In genomic region chr11:16807306-16807705, GRCh38 we compare ENCODE assay signal across 16 cellular contexts.
A peak's percentile ranks its signal among the peaks of the same experiment; 100 is the strongest.
DNase-seq lines count a peak whose midpoint lies in the region; ATAC-seq and TF ChIP-seq lines count a peak whose summit lies in the region.
"Had no signal": no experiment of that assay in that cellular context is flagged by ENCODE, and none has a peak within 500 bp of the region (broad histone marks: within the 10 kb centered on the region; RNA-seq: fewer than 3 reads in every experiment).

No MANE protein-coding gene starts in this region.

- peaks cover 0 to 3% of the 10 kb centered on the region in 2 donors for H3K27me3 Mint-ChIP-seq in effector memory CD8-positive, alpha-beta T cell

- H3K9ac ChIP-seq in colonic mucosa (ENCODE audit: low read depth in 2 of 2, low read length in 2 of 2) = peak overlapping the region in 1 of 2 donors; percentile 10
- no peak overlapping the region for H3K9ac ChIP-seq in MM.1S (ENCODE audit: low read length)

- H3K9me3 Mint-ChIP-seq in effector memory CD8-positive, alpha-beta T cell = no peaks in the 10 kb centered on the region
- H3K9me3 Mint-ChIP-seq in stimulated activated effector memory CD8-positive, alpha-beta T cell treated with anti-CD3 and anti-CD28 coated beads, Interleukin-12 subunit alpha, Interleukin-12 subunit beta, amount 100 ng/mL, for 72 hours = no peaks in the 10 kb centered on the region
- H3K9me3 Mint-ChIP-seq: endodermal cell had no signal

- peaks cover 0 to 50% of the 10 kb centered on the region in 2 donors for H3K4me1 Mint-ChIP-seq in effector memory CD8-positive, alpha-beta T cell (ENCODE audit: low read depth in 2 of 2)
- peaks cover 41% of the 10 kb centered on the region for H3K4me1 Mint-ChIP-seq in stimulated activated effector memory CD8-positive, alpha-beta T cell treated with anti-CD3 and anti-CD28 coated beads, Interleukin-12 subunit alpha, Interleukin-12 subunit beta, amount 100 ng/mL, for 72 hours

- peaks cover 29% of the 10 kb centered on the region for H3F3A ChIP-seq in PC-9 (ENCODE audit: insufficient read depth, low read depth)
- no peaks in the 10 kb centered on the region for H3F3A ChIP-seq in MM.1S (ENCODE audit: insufficient read depth, low read length)

- no peaks in the 10 kb centered on the region for H4K20me1 ChIP-seq in PC-9 (ENCODE audit: insufficient read depth)
- H4K20me1 ChIP-seq in MM.1S (ENCODE audit: insufficient read depth, low read length) = no peaks in the 10 kb centered on the region

- H3K4me2 ChIP-seq in PC-9 (peak overlapping the region; percentile 74), MM.1S (ENCODE audit: low read depth, low read length) (no peak overlapping the region)
- H3K4me2 ChIP-seq: hepatocyte had no signal

- H3K36me3 ChIP-seq in PC-9 (ENCODE audit: low read depth) (no peaks in the 10 kb centered on the region), colonic mucosa (no peaks in the 10 kb centered on the region), MM.1S (replicated peaks; ENCODE audit: insufficient read depth, low read length) (no peaks in the 10 kb centered on the region)
- H3K36me3 ChIP-seq: adrenal gland, ovary, SJCRH30 had no signal

- peak; percentile 35 for ATAC-seq in effector memory CD8-positive, alpha-beta T cell (replicated peaks)
- ATAC-seq in stimulated activated effector memory CD8-positive, alpha-beta T cell treated with anti-CD3 and anti-CD28 coated beads, Interleukin-12 subunit alpha, Interleukin-12 subunit beta, amount 100 ng/mL, for 72 hours = no peak
- ATAC-seq in foreskin keratinocyte = no peak

- DNase-seq in KBM-7 = peak; percentile 81
- no peak for DNase-seq in PC-9
- DNase-seq in effector memory CD8-positive, alpha-beta T cell = no peak
- no peak for DNase-seq in stimulated activated effector memory CD8-positive, alpha-beta T cell treated with anti-CD3 and anti-CD28 coated beads, Interleukin-12 subunit alpha, Interleukin-12 subunit beta, amount 100 ng/mL, for 72 hours (ENCODE audit: low spot score in 2 of 2)
- no peak for DNase-seq in colonic mucosa
- no peak for DNase-seq in activated gamma-delta T cell treated with Interleukin-2 at 50 U/mL for 16 hours
- no peak for DNase-seq in MM.1S
- no peak for DNase-seq in foreskin keratinocyte
- DNase-seq: activated CD4-positive, alpha-beta T cell treated with anti-CD3 and anti-CD28 coated beads, Interleukin-2, amount 50 U/mL, for 48 hours; adrenal gland; endodermal cell; kidney; NCI-H1694 treated with DMSO at 0.1 percent for 48 hours; ovary had no signal

- POLR2A ChIA-PET in PC-9 (lab: Charles Lee; ENCODE audit: unreplicated experiment) = no interaction called here

- TF ChIP-seq CTCF in PC-9 (conservative IDR thresholded peaks at IDR 0.05) (no peak), colonic mucosa (IDR thresholded peaks at IDR 0.05) (no peak), MM.1S (IDR thresholded peaks at IDR 0.05; ENCODE audit: low read length) (no peak), foreskin keratinocyte (conservative IDR thresholded peaks at IDR 0.05) (no peak)

- H3K9me3 ChIP-seq in PC-9 (ENCODE audit: insufficient read depth, low read depth) = no peaks in the 10 kb centered on the region
- H3K9me3 ChIP-seq in colonic mucosa = no peaks in the 10 kb centered on the region
- no peaks in the 10 kb centered on the region for H3K9me3 ChIP-seq in MM.1S (replicated peaks; ENCODE audit: insufficient read depth, low read length)
- H3K9me3 ChIP-seq: adrenal gland, ovary, SJCRH30 had no signal

- H3K27ac Mint-ChIP-seq in effector memory CD8-positive, alpha-beta T cell = peak overlapping the region in 1 of 2 donors; percentile 78
- peak overlapping the region; percentile 34 for H3K27ac Mint-ChIP-seq in stimulated activated effector memory CD8-positive, alpha-beta T cell treated with anti-CD3 and anti-CD28 coated beads, Interleukin-12 subunit alpha, Interleukin-12 subunit beta, amount 100 ng/mL, for 72 hours
- H3K27ac Mint-ChIP-seq: endodermal cell had no signal

- peak overlapping the region; percentile 69 for H3K27ac ChIP-seq in PC-9
- H3K27ac ChIP-seq in colonic mucosa = no peak overlapping the region
- no peak overlapping the region for H3K27ac ChIP-seq in MM.1S (ENCODE audit: low read length)
- no peak overlapping the region for H3K27ac ChIP-seq in foreskin keratinocyte
- H3K27ac ChIP-seq: hepatocyte, ovary, SJCRH30 had no signal

- CTCF ChIA-PET in PC-9 (lab: Charles Lee) = no interaction called here

- H3K9me2 ChIP-seq in PC-9 (ENCODE audit: insufficient read depth) = no peaks in the 10 kb centered on the region
- H3K9me2 ChIP-seq in MM.1S (replicated peaks; ENCODE audit: insufficient read depth, low read length) = no peaks in the 10 kb centered on the region

- intact Hi-C loops in PC-9 (cut with micrococcal nuclease; ENCODE audit: unreplicated experiment) (no loop called here), colonic mucosa (cut with DNase I) (no loop called here)

- BruUV-seq in PC-9 (replicated peaks; lab: Mats Ljungman, UMichigan) = no TSS peak

- H3K4me3 Mint-ChIP-seq in effector memory CD8-positive, alpha-beta T cell = peak overlapping the region in 1 of 2 donors; percentile 40
- H3K4me3 Mint-ChIP-seq in stimulated activated effector memory CD8-positive, alpha-beta T cell treated with anti-CD3 and anti-CD28 coated beads, Interleukin-12 subunit alpha, Interleukin-12 subunit beta, amount 100 ng/mL, for 72 hours = no peak overlapping the region
- H3K4me3 Mint-ChIP-seq: endodermal cell had no signal

- H3K27me3 ChIP-seq in PC-9 (ENCODE audit: insufficient read depth, low read depth) (no peaks in the 10 kb centered on the region), colonic mucosa (no peaks in the 10 kb centered on the region), MM.1S (replicated peaks; ENCODE audit: insufficient read depth, low read length) (no peaks in the 10 kb centered on the region), foreskin keratinocyte (peaks cover 34% of the 10 kb centered on the region)
- H3K27me3 ChIP-seq: adrenal gland, hepatocyte, ovary had no signal

- H2AFZ ChIP-seq in PC-9 (no peak overlapping the region), MM.1S (ENCODE audit: low read length) (no peak overlapping the region)
- H2AFZ ChIP-seq: hepatocyte had no signal

- H3K4me1 ChIP-seq in PC-9 (replicated peaks; ENCODE audit: insufficient read depth) (peaks cover 46% of the 10 kb centered on the region), colonic mucosa (peaks cover 4% of the 10 kb centered on the region), MM.1S (ENCODE audit: low read length) (no peaks in the 10 kb centered on the region), foreskin keratinocyte (no peaks in the 10 kb centered on the region)

- H3K79me2 ChIP-seq in PC-9 (ENCODE audit: low read depth) (no peaks in the 10 kb centered on the region), MM.1S (ENCODE audit: low read length) (no peaks in the 10 kb centered on the region)
- H3K79me2 ChIP-seq: hepatocyte had no signal

- in situ Hi-C loops in KBM-7 (cut with MboI; ENCODE audit: low pct_unique_long_range_greater_than_20kb, low sequenced_read_pairs) = loop anchor here (25.0 kb wide), 1 partner anchor 255 kb away; no protein-coding TSS in a partner anchor

- H3K36me3 Mint-ChIP-seq in effector memory CD8-positive, alpha-beta T cell (ENCODE audit: insufficient read depth) = no peaks in the 10 kb centered on the region
- no peaks in the 10 kb centered on the region for H3K36me3 Mint-ChIP-seq in stimulated activated effector memory CD8-positive, alpha-beta T cell treated with anti-CD3 and anti-CD28 coated beads, Interleukin-12 subunit alpha, Interleukin-12 subunit beta, amount 100 ng/mL, for 72 hours

- no peak overlapping the region for H3K4me3 ChIP-seq in PC-9
- no peak overlapping the region for H3K4me3 ChIP-seq in colonic mucosa
- no peak overlapping the region for H3K4me3 ChIP-seq in MM.1S (ENCODE audit: low read length)
- H3K4me3 ChIP-seq: adrenal gland, hepatocyte, ovary, SJCRH30 had no signal
